15 cellular contexts compared by ENCODE assay signal in genomic region chr16:73544266-73544665, GRCh38.
"Had no signal": no experiment of that assay in that cellular context is flagged by ENCODE, and none has a peak within 500 bp of the region (broad histone marks: within the 10 kb centered on the region; RNA-seq: fewer than 3 reads in every experiment).

No MANE protein-coding gene starts in this region.

- H3K9me3 ChIP-seq: body of pancreas, left ventricle myocardium inferior, spleen had no signal

- ATAC-seq: activated CD4-positive, CD25-positive, alpha-beta regulatory T cell treated with anti-CD3 and anti-CD28 coated beads, Interleukin-2, amount 50 U/mL, for 24 hours; activated CD8-positive, alpha-beta T cell treated with anti-CD3 and anti-CD28 coated beads, Interleukin-2, amount 10 ng/mL, durations not matched to agents 7 days and 5 days; body of pancreas; stimulated activated memory B cell treated with anti-CD40 and anti-IgM and Interleukin-4, amounts not matched to agents 10 μg/mL and 1 μg/mL and 100 μg/mL, for 72 hours; T-cell had no signal

- FAIRE-seq: frontal cortex, urothelium cell line had no signal

- H3K4me1 ChIP-seq: body of pancreas, left ventricle myocardium inferior, spleen had no signal

- H3K36me3 ChIP-seq: left ventricle myocardium inferior, spleen had no signal

- DNase-seq: activated CD4-positive, alpha-beta T cell treated with anti-CD3 and anti-CD28 coated beads, Interleukin-2, amount 10 ng/mL, durations not matched to agents 7 days and 5 days; activated CD8-positive, alpha-beta T cell treated with anti-CD3 and anti-CD28 coated beads, Interleukin-2, amount 10 ng/mL, durations not matched to agents 7 days and 5 days; activated naive CD4-positive, alpha-beta T cell treated with anti-CD3 and anti-CD28 coated beads for 36 hours; activated T-cell treated with anti-CD3 and anti-CD28 coated beads, Interleukin-2, amount 50 U/mL, for 24 hours; body of pancreas; left ventricle myocardium inferior; mammary epithelial cell; posterior cingulate gyrus; spleen; stimulated activated CD4-positive, alpha-beta T cell treated with anti-CD3 and anti-CD28 coated beads, Interleukin-4, amount 100 ng/mL, for 4 hours; T-cell had no signal

- H3K4me3 ChIP-seq: body of pancreas, left ventricle myocardium inferior, spleen had no signal

- H3K27ac ChIP-seq: body of pancreas, left ventricle myocardium inferior, spleen had no signal
